ENCODE assay signal across 4 cellular contexts in genomic region chr2:172160839-172161238, GRCh38.
TF ChIP-seq lines count a peak whose summit lies in the region.

No MANE protein-coding gene starts in this region.

TF ChIP-seq in HCT116, 20 proteins besides CTCF, POLR2A, EP300 and RAD21:
- TF ChIP-seq CBX3 (IDR thresholded peaks at IDR 0.05; ENCODE audit: low read depth) = peak; percentile 65; the same call in 1 of the 2 replicates
- no peak for TF ChIP-seq POLR2AphosphoS5 (IDR thresholded peaks at IDR 0.05; ENCODE audit: low read depth, low read length)

TF ChIP-seq in HEK293, 187 proteins besides CTCF, POLR2A, EP300 and RAD21:
- TF ChIP-seq ZNF280D (tag by site-specific recombination; IDR thresholded peaks at IDR 0.05) (peak; percentile 85), ZNF341 (tag by site-specific recombination; IDR thresholded peaks at IDR 0.05; ENCODE audit: low read depth) (no peak), SETDB1 (IDR thresholded peaks at IDR 0.05; ENCODE audit: insufficient read length, low read length) (peak; percentile 57)

TF ChIP-seq in WTC11, 78 proteins besides CTCF, POLR2A, EP300 and RAD21:
- TF ChIP-seq SMAD3 (CRISPR knock-in tag; IDR thresholded peaks at IDR 0.05; ENCODE audit: borderline replicate concordance) (no peak), GTF2I (CRISPR knock-in tag; conservative IDR thresholded peaks at IDR 0.05) (0 out of 2 replicates have a peak, but pooled peaks have one; percentile 52)

TF ChIP-seq in H1, 55 proteins besides CTCF, POLR2A, EP300 and RAD21:
- no peak for TF ChIP-seq SAP30 (IDR thresholded peaks at IDR 0.05; ENCODE audit: insufficient read depth, insufficient replicate concordance, low read length)
- peak; percentile 62; the same call in 1 of the 2 replicates for TF ChIP-seq KDM1A (IDR thresholded peaks at IDR 0.05; ENCODE audit: borderline replicate concordance, low read length)
- no peak for TF ChIP-seq SIRT6 (IDR thresholded peaks at IDR 0.05; ENCODE audit: low read length)
